In the genomic region with DNA sequence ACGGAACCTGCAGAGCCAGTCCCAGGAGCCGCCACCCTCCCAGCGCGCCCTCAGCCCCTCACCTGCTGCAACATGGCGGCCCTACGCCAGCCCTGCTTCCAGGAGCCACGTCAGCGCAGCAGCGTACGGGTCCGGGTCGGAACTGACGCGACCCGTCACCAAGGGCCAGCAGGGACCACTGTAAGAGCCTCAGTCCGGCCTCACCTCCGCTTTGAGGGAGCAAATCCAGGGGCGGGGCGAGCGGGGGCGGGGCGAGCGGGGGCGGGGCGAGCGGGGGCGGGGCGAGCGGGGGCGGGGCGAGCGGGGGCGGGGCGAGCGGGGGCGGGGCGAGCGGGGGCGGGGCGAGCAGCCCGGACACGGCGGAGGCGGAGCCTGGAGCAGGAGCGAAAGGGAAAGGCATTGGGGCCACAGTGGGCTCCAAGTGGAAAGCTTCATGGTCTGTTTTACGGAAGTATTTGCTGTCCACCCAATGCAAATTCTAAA, we compare ENCODE assay signal across 8 cellular contexts. TPM values are rescaled to one million over a fixed set of nuclear protein-coding genes. Genes with fewer than 3 reads are reported as not detected.
DNase-seq lines count a peak whose midpoint lies in the region; ATAC-seq and TF ChIP-seq lines count a peak whose summit lies in the region.
"Not testable (repeated sequence)": the region's sequence is repeated elsewhere in the genome, so short reads cannot be mapped to it uniquely, and the experiment has no call there.

A gene (minus strand): TSS at position 109 of the 483 bp plus-strand sequence. CDS start 35 bp downstream, at position 74.

- DNase-seq in GM06990 (ENCODE audit: extremely low read depth, insufficient read length) = peak; percentile 57
- DNase-seq in NB4 (ENCODE audit: low read depth) = peak; percentile 88
- peak; percentile 63 for DNase-seq in activated naive CD8-positive, alpha-beta T cell treated with anti-CD3 and anti-CD28 coated beads, Interleukin-2, amount 50 U/mL, for 24 hours
- DNase-seq in cardiac muscle cell (ENCODE audit: low read depth in 1 of 2, low spot score in 1 of 2) = peak; percentile 72 to 88
- DNase-seq in osteocyte (ENCODE audit: extremely low spot score, unreplicated experiment) = peak; percentile 89
- DNase-seq in substantia nigra (lab: John Stamatoyannopoulos, UW) = peak in 47 of 49 donors; percentile 9 to 93 (median 60)

- H3K27ac Mint-ChIP-seq in T-helper 1 cell treated with Interleukin-12 subunit alpha and Interleukin-12 subunit beta and Interleukin-4 antibody, amounts not matched to agents 30 μg/mL and 1 μg/mL, for 36 hours = peak within 1 kb of the TSS; percentile 91
- H3K27ac Mint-ChIP-seq in activated naive CD8-positive, alpha-beta T cell treated with anti-CD3 and anti-CD28 coated beads, Interleukin-2, amount 50 U/mL, for 24 hours = peak within 1 kb of the TSS; percentile 64
- H3K27ac Mint-ChIP-seq in osteocyte (ENCODE audit: unreplicated experiment) = peak within 1 kb of the TSS; percentile 94

- peak within 1 kb of the TSS; percentile 96 for H3K4me3 Mint-ChIP-seq in T-helper 1 cell treated with Interleukin-12 subunit alpha and Interleukin-12 subunit beta and Interleukin-4 antibody, amounts not matched to agents 30 μg/mL and 1 μg/mL, for 36 hours
- peak within 1 kb of the TSS; percentile 89 for H3K4me3 Mint-ChIP-seq in activated naive CD8-positive, alpha-beta T cell treated with anti-CD3 and anti-CD28 coated beads, Interleukin-2, amount 50 U/mL, for 24 hours
- H3K4me3 Mint-ChIP-seq in osteocyte (ENCODE audit: unreplicated experiment) = peak within 1 kb of the TSS; percentile 96

- not testable (repeated sequence) for H3K36me3 ChIP-seq in GM06990 (ENCODE audit: control insufficient read depth, insufficient read depth, low read length); cardiac muscle cell

- H3K4me1 ChIP-seq in cardiac muscle cell (ENCODE audit: low read depth) = not testable (repeated sequence)

- ATAC-seq in HG02588 (IDR thresholded peaks at IDR 0.05; ENCODE audit: unreplicated experiment) = peak; percentile 85
- peak; percentile 86 for ATAC-seq in activated naive CD8-positive, alpha-beta T cell treated with anti-CD3 and anti-CD28 coated beads, Interleukin-2, amount 50 U/mL, for 24 hours

- H3K36me3 Mint-ChIP-seq in T-helper 1 cell treated with Interleukin-12 subunit alpha and Interleukin-12 subunit beta and Interleukin-4 antibody, amounts not matched to agents 30 μg/mL and 1 μg/mL, for 36 hours (ENCODE audit: low read depth); activated naive CD8-positive, alpha-beta T cell treated with anti-CD3 and anti-CD28 coated beads, Interleukin-2, amount 50 U/mL, for 24 hours (ENCODE audit: low read depth); osteocyte (ENCODE audit: unreplicated experiment): not testable (repeated sequence)

- not testable (repeated sequence) for H3K27me3 Mint-ChIP-seq in T-helper 1 cell treated with Interleukin-12 subunit alpha and Interleukin-12 subunit beta and Interleukin-4 antibody, amounts not matched to agents 30 μg/mL and 1 μg/mL, for 36 hours (ENCODE audit: low read depth); activated naive CD8-positive, alpha-beta T cell treated with anti-CD3 and anti-CD28 coated beads, Interleukin-2, amount 50 U/mL, for 24 hours; osteocyte (ENCODE audit: unreplicated experiment)

- H3K27me3 ChIP-seq in GM06990 (replicated peaks; ENCODE audit: control insufficient read depth, insufficient read depth, low read length); cardiac muscle cell: not testable (repeated sequence)

- peak within 1 kb of the TSS; percentile 38 for H3K27ac ChIP-seq in cardiac muscle cell
- peak within 1 kb of the TSS; percentile 59 for H3K27ac ChIP-seq in substantia nigra (ENCODE audit: low read depth, low read length, poor library complexity, severe bottlenecking)

- H3K4me1 Mint-ChIP-seq in T-helper 1 cell treated with Interleukin-12 subunit alpha and Interleukin-12 subunit beta and Interleukin-4 antibody, amounts not matched to agents 30 μg/mL and 1 μg/mL, for 36 hours (ENCODE audit: low read depth); activated naive CD8-positive, alpha-beta T cell treated with anti-CD3 and anti-CD28 coated beads, Interleukin-2, amount 50 U/mL, for 24 hours: not testable (repeated sequence)
- H3K4me1 Mint-ChIP-seq in osteocyte (ENCODE audit: unreplicated experiment) = peaks cover 15% of the 10 kb centered on the region

- TF ChIP-seq POLR2A in NB4 (IDR thresholded peaks at IDR 0.05; ENCODE audit: extremely low read depth, insufficient read length) = peak; percentile 56

- H3K9me3 ChIP-seq in cardiac muscle cell (ENCODE audit: low read depth) = not testable (repeated sequence)

- H3K4me3 ChIP-seq in GM06990 (replicated peaks; ENCODE audit: low read depth, low read length) = peak within 1 kb of the TSS; percentile 61
- peak within 1 kb of the TSS; percentile 68 for H3K4me3 ChIP-seq in NB4 (ENCODE audit: low read depth, low read length)
- H3K4me3 ChIP-seq in cardiac muscle cell = peak within 1 kb of the TSS; percentile 56

- TF ChIP-seq CTCF in GM06990 (IDR thresholded peaks at IDR 0.05; ENCODE audit: insufficient read depth, low read length, poor library complexity, severe bottlenecking); NB4 (IDR thresholded peaks at IDR 0.05; ENCODE audit: low read depth, low read length); cardiac muscle cell (IDR thresholded peaks at IDR 0.05; ENCODE audit: low read depth, low read length); osteocyte (IDR thresholded peaks at IDR 0.05): not testable (repeated sequence)

- not testable (repeated sequence) for H3K9me3 Mint-ChIP-seq in T-helper 1 cell treated with Interleukin-12 subunit alpha and Interleukin-12 subunit beta and Interleukin-4 antibody, amounts not matched to agents 30 μg/mL and 1 μg/mL, for 36 hours; activated naive CD8-positive, alpha-beta T cell treated with anti-CD3 and anti-CD28 coated beads, Interleukin-2, amount 50 U/mL, for 24 hours; osteocyte (ENCODE audit: unreplicated experiment)

RNA-seq across cellular contexts. Expression of the gene that starts here (rescaled TPM):
- total RNA-seq in cardiac muscle cell = 20.8 and 33.4 TPM in 2 replicates
- 7.4 and 11.3 TPM in 2 replicates for polyA plus RNA-seq in cardiac muscle cell
- total RNA-seq in osteocyte = 22.1 and 26.4 TPM in 2 replicates

Comparison
In these comparisons a context has a peak if more than half of its experiments do, and no peak if none do; other contexts are left out.
1. Peak in every context shown above with its lines: DNase-seq, ATAC-seq, H3K4me3 ChIP-seq and H3K27ac ChIP-seq.